1 cellular context compared by ENCODE assay signal in genomic region chr7:137443616-137444015, GRCh38.
TF ChIP-seq lines count a peak whose summit lies in the region.

No MANE protein-coding gene starts in this region.

TF ChIP-seq in HepG2, 621 proteins besides CTCF, POLR2A, EP300 and RAD21 (continued from another document):
- TF ChIP-seq FOXO1 (CRISPR knock-in tag; IDR thresholded peaks at IDR 0.05), result no peak
- TF ChIP-seq, protein P1, sequence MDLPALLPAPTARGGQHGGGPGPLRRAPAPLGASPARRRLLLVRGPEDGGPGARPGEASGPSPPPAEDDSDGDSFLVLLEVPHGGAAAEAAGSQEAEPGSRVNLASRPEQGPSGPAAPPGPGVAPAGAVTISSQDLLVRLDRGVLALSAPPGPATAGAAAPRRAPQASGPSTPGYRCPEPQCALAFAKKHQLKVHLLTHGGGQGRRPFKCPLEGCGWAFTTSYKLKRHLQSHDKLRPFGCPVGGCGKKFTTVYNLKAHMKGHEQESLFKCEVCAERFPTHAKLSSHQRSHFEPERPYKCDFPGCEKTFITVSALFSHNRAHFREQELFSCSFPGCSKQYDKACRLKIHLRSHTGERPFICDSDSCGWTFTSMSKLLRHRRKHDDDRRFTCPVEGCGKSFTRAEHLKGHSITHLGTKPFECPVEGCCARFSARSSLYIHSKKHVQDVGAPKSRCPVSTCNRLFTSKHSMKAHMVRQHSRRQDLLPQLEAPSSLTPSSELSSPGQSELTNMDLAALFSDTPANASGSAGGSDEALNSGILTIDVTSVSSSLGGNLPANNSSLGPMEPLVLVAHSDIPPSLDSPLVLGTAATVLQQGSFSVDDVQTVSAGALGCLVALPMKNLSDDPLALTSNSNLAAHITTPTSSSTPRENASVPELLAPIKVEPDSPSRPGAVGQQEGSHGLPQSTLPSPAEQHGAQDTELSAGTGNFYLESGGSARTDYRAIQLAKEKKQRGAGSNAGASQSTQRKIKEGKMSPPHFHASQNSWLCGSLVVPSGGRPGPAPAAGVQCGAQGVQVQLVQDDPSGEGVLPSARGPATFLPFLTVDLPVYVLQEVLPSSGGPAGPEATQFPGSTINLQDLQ (CRISPR knock-in tag; IDR thresholded peaks at IDR 0.05), result no peak
- TF ChIP-seq DZIP1 (CRISPR knock-in tag; IDR thresholded peaks at IDR 0.05), result no peak
- TF ChIP-seq GABPA (IDR thresholded peaks at IDR 0.05; ENCODE audit: low read depth, low read length), result no peak
- TF ChIP-seq GABPA (CRISPR knock-in tag; IDR thresholded peaks at IDR 0.05; ENCODE audit: low read depth), result no peak
- no peak for TF ChIP-seq DNMT1 (CRISPR knock-in tag; IDR thresholded peaks at IDR 0.05)
TF ChIP-seq in HepG2: peak in this region for 0.
